ENCODE assay signal across 8 cellular contexts in genomic region chr9:126705311-126705766, GRCh38.
DNase-seq lines count a peak whose midpoint lies in the region; ATAC-seq and TF ChIP-seq lines count a peak whose summit lies in the region.

No MANE protein-coding gene starts in this region.

- H2AK5ac ChIP-seq in mesendoderm (ENCODE audit: low read length): no peak overlapping the region

- H2BK5ac ChIP-seq in mesendoderm (ENCODE audit: low read length): no peak overlapping the region

- peak overlapping the region; percentile 5 for H3K4me3 Mint-ChIP-seq in CD4-positive, alpha-beta T cell
- H3K4me3 Mint-ChIP-seq in activated CD8-positive, alpha-beta T cell treated with anti-CD3 and anti-CD28 coated beads for 36 hours: no peak overlapping the region

- no peaks in the 10 kb centered on the region for H3K9me3 ChIP-seq in CD4-positive, alpha-beta T cell (ENCODE audit: control insufficient read depth, low read length)

- H3K27me3 Mint-ChIP-seq in CD4-positive, alpha-beta T cell: peaks cover 30% of the 10 kb centered on the region
- peaks cover 17% of the 10 kb centered on the region for H3K27me3 Mint-ChIP-seq in activated CD8-positive, alpha-beta T cell treated with anti-CD3 and anti-CD28 coated beads for 36 hours

- POLR2A ChIA-PET in CD4-positive, alpha-beta T cell (lab: Charles Lee): interaction anchor here (0.6 to 3.0 kb wide), 8 partner anchors 14 to 177 kb away, joined by 3 to 32 read pairs (median 4); no protein-coding TSS in a partner anchor
- POLR2A ChIA-PET in activated CD8-positive, alpha-beta T cell treated with anti-CD3 and anti-CD28 coated beads for 36 hours (lab: Charles Lee): interaction anchor here (1.0 to 1.5 kb wide), 2 partner anchors 76 kb away, joined by 4 read pairs; no protein-coding TSS in a partner anchor

- no peaks in the 10 kb centered on the region for H3K79me1 ChIP-seq in mesendoderm (ENCODE audit: low read length)

- no peak overlapping the region for H3K27ac Mint-ChIP-seq in CD4-positive, alpha-beta T cell
- H3K27ac Mint-ChIP-seq in activated CD8-positive, alpha-beta T cell treated with anti-CD3 and anti-CD28 coated beads for 36 hours: no peak overlapping the region

- ATAC-seq in CD4-positive, alpha-beta T cell (ENCODE audit: poor library complexity): peak; percentile 92
- ATAC-seq in HG02642 (IDR thresholded peaks at IDR 0.05; ENCODE audit: poor library complexity, unreplicated experiment) (peak; percentile 45), HG02981 (IDR thresholded peaks at IDR 0.05; ENCODE audit: unreplicated experiment) (no peak)
- ATAC-seq in activated CD8-positive, alpha-beta T cell treated with anti-CD3 and anti-CD28 coated beads for 36 hours: peak; percentile 85

- no peaks in the 10 kb centered on the region for H3K9me3 Mint-ChIP-seq in CD4-positive, alpha-beta T cell
- no peaks in the 10 kb centered on the region for H3K9me3 Mint-ChIP-seq in activated CD8-positive, alpha-beta T cell treated with anti-CD3 and anti-CD28 coated beads for 36 hours

- no peak overlapping the region for H3K18ac ChIP-seq in mesendoderm (ENCODE audit: low read length)

- peak overlapping the region in 58 of 59 donors; percentile 15 to 66 (median 45) for H3K4me3 ChIP-seq in dorsolateral prefrontal cortex
- H3K4me3 ChIP-seq in mesendoderm (ENCODE audit: low read length): no peak overlapping the region

- intact Hi-C loops in CD4-positive, alpha-beta T cell (cut with DNase I, micrococcal nuclease): loop anchor here (1.0 to 2.0 kb wide), 2 partner anchors 17 to 76 kb away; no protein-coding TSS in a partner anchor
- intact Hi-C loops in activated CD8-positive, alpha-beta T cell treated with anti-CD3 and anti-CD28 coated beads for 36 hours (cut with micrococcal nuclease): loop anchor here (1.0 kb wide), 1 partner anchor 76 kb away; no protein-coding TSS in a partner anchor
- intact Hi-C loops in dorsolateral prefrontal cortex (cut with DNase I): no loop called here

- H4K8ac ChIP-seq in mesendoderm (ENCODE audit: low read depth, low read length): no peak overlapping the region

- CTCF ChIA-PET in CD4-positive, alpha-beta T cell (lab: Charles Lee): interaction anchor here (0.7 to 7.0 kb wide), 11 partner anchors 14 to 100 kb away, joined by 3 to 157 read pairs (median 13); partner anchors contain the start of gene ZBTB43
- CTCF ChIA-PET in activated CD8-positive, alpha-beta T cell treated with anti-CD3 and anti-CD28 coated beads for 36 hours (lab: Charles Lee): interaction anchor here (0.5 to 10.9 kb wide), 28 partner anchors 8 to 234 kb away, joined by 3 to 456 read pairs (median 10); partner anchors contain the start of genes LMX1B, RALGPS1 and ZBTB43

- peak; percentile 77 to 89 (median 82) for DNase-seq in CD4-positive, alpha-beta T cell
- DNase-seq in NCI-H774 (lab: John Stamatoyannopoulos, UW): peak; percentile 72
- DNase-seq in activated CD8-positive, alpha-beta T cell treated with anti-CD3 and anti-CD28 coated beads for 36 hours: peak; percentile 93
- DNase-seq in dorsolateral prefrontal cortex: peak; percentile 70 to 87 (median 80)
- DNase-seq in mesendoderm: peak; percentile 80
- DNase-seq in stimulated activated CD8-positive, alpha-beta memory T cell treated with anti-CD3 and anti-CD28 coated beads, Interleukin-15, amount 100 ng/mL, for 4 hours (ENCODE audit: low read depth in 2 of 2): peak; percentile 66 to 70

- no peak overlapping the region for H3K4me2 ChIP-seq in mesendoderm (ENCODE audit: low read length)

- WGBS in mesendoderm (ENCODE audit: extremely low coverage, insufficient coverage, low lambda C conversion rate): no CpG with 5 or more reads among the region's 30 CpGs

- peak; percentile 95 for TF ChIP-seq CTCF in CD4-positive, alpha-beta T cell (IDR thresholded peaks at IDR 0.05)
- peak; percentile 88 for TF ChIP-seq CTCF in activated CD8-positive, alpha-beta T cell treated with anti-CD3 and anti-CD28 coated beads for 36 hours (IDR thresholded peaks at IDR 0.05)
- TF ChIP-seq CTCF in dorsolateral prefrontal cortex (IDR thresholded peaks at IDR 0.05 in 54 of 56, conservative IDR thresholded peaks at IDR 0.05 in 2 of 56; ENCODE audit: low read depth in 1 of 56, partially characterized antibody in 56 of 56): peak; percentile 80 to 97 (median 92)

- no peaks in the 10 kb centered on the region for H3K79me2 ChIP-seq in mesendoderm (ENCODE audit: control insufficient read depth, insufficient read depth, low read length)

- H3K23ac ChIP-seq in mesendoderm (ENCODE audit: low read length): no peak overlapping the region

- H3K27me3 ChIP-seq in CD4-positive, alpha-beta T cell (ENCODE audit: control insufficient read depth, insufficient read depth, low read length): peaks cover 14% of the 10 kb centered on the region
- H3K27me3 ChIP-seq in dorsolateral prefrontal cortex (peaks cover 0 to 46% (median 10%) of the 10 kb centered on the region in 45 donors), mesendoderm (ENCODE audit: insufficient read depth, low read length, poor library complexity) (no peaks in the 10 kb centered on the region)

- H3K4me1 ChIP-seq in mesendoderm (ENCODE audit: control insufficient read depth, low read depth, low read length): no peaks in the 10 kb centered on the region

- peaks cover 21% of the 10 kb centered on the region for H3K4me1 Mint-ChIP-seq in CD4-positive, alpha-beta T cell (ENCODE audit: low read depth)
- H3K4me1 Mint-ChIP-seq in activated CD8-positive, alpha-beta T cell treated with anti-CD3 and anti-CD28 coated beads for 36 hours (ENCODE audit: low read depth): peaks cover 14% of the 10 kb centered on the region

- H2BK15ac ChIP-seq in mesendoderm (replicated peaks; ENCODE audit: low read depth): no peak overlapping the region

- no peak overlapping the region for H2BK120ac ChIP-seq in mesendoderm (ENCODE audit: low read depth, low read length)

- no peak overlapping the region for H3K27ac ChIP-seq in CD4-positive, alpha-beta T cell (ENCODE audit: low read depth, low read length)
- H3K27ac ChIP-seq in dorsolateral prefrontal cortex (peak overlapping the region in 47 of 59 donors; percentile 10 to 93 (median 78)), mesendoderm (ENCODE audit: low read depth, low read length) (no peak overlapping the region)

- no peaks in the 10 kb centered on the region for H3K36me3 Mint-ChIP-seq in CD4-positive, alpha-beta T cell (ENCODE audit: low read depth)
- no peaks in the 10 kb centered on the region for H3K36me3 Mint-ChIP-seq in activated CD8-positive, alpha-beta T cell treated with anti-CD3 and anti-CD28 coated beads for 36 hours (ENCODE audit: low read depth)

- no peak overlapping the region for H3K9ac ChIP-seq in mesendoderm (ENCODE audit: low read length)

- peak overlapping the region; percentile 52 for H3K56ac ChIP-seq in mesendoderm (ENCODE audit: low read length)

- H4K5ac ChIP-seq in mesendoderm (ENCODE audit: low read length): no peak overlapping the region

- H3K4ac ChIP-seq in mesendoderm (ENCODE audit: low read depth, low read length): no peak overlapping the region

- no peaks in the 10 kb centered on the region for H3K36me3 ChIP-seq in mesendoderm (ENCODE audit: control insufficient read depth, insufficient read depth, low read length)

Comparison
In these comparisons a context has a peak if more than half of its experiments do, and no peak if none do; other contexts are left out.
1. H3K27ac ChIP-seq: peak in dorsolateral prefrontal cortex (47 of 59); none in CD4-positive, alpha-beta T cell (single experiment) and mesendoderm (single experiment).
2. intact Hi-C loops: an anchor here in CD4-positive, alpha-beta T cell (1.0 to 2.0 kb wide) and activated CD8-positive, alpha-beta T cell treated with anti-CD3 and anti-CD28 coated beads for 36 hours (1.0 kb wide); none called in dorsolateral prefrontal cortex.
3. Peak in every context shown above with its lines, with median percentiles within 50 percentile points of each other: DNase-seq and CTCF ChIP-seq.